Comparison of ENCODE assay signal across 1 cellular context in the genomic region with DNA sequence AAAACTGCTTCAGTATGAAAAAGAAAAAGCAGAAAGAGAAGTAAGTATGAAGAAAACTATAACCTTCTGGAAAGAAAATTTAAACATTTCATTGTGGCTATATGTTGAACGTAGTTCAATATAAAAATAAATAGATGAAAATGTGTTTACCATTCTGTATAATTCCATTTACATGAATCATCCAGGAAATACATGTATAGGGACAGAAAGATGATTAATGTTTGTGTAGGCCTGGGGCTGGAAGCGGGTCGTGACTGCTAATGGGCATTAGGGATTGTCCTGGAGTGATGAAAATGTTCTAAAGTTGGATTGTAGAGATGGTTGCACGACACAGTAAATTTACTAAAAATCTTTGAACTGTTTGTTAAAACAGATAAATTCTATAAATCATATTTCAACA. TPM values are rescaled to one million over a fixed set of nuclear protein-coding genes. Genes with fewer than 3 reads are reported as not detected.
"Had no signal": no experiment of that assay in that cellular context is flagged by ENCODE, and none has a peak within 500 bp of the region (broad histone marks: within the 10 kb centered on the region; RNA-seq: fewer than 3 reads in every experiment).

No MANE protein-coding gene starts in this region.

RNA-seq across cellular contexts. Expression of a gene that starts 24.8 kb away (rescaled TPM):
- total RNA-seq: Right ventricle myocardium superior had no signal
